ENCODE assay signal across 9 cellular contexts in genomic region chr11:113778111-113778910, GRCh38. TPM values are rescaled to one million over a fixed set of nuclear protein-coding genes. Genes with fewer than 3 reads are reported as not detected.
DNase-seq lines count a peak whose midpoint lies in the region; ATAC-seq and TF ChIP-seq lines count a peak whose summit lies in the region.
"Had no signal": no experiment of that assay in that cellular context is flagged by ENCODE, and none has a peak within 500 bp of the region (broad histone marks: within the 10 kb centered on the region; RNA-seq: fewer than 3 reads in every experiment).

No MANE protein-coding gene starts in this region.

- peak overlapping the region; percentile 50 for H3K9ac ChIP-seq in smooth muscle cell (ENCODE audit: low read depth)

- H3K4me1 ChIP-seq in smooth muscle cell (ENCODE audit: low read depth): peaks cover 4% of the 10 kb centered on the region
- H3K4me1 ChIP-seq in GM23338 (ENCODE audit: insufficient read depth): no peaks in the 10 kb centered on the region
- H3K4me1 ChIP-seq: Peyer's patch had no signal

- H3K4me3 Mint-ChIP-seq in activated T-helper 1 cell treated with anti-CD3 and anti-CD28 coated beads, Interleukin-12 subunit alpha, Interleukin-12 subunit beta, Interleukin-2, Interleukin-4 antibody, amounts not matched to agents 30 ng/mL and 10 ng/mL and 1 ng/mL, durations not matched to agents 14 hours and 24 hours and 36 hours: no peak overlapping the region
- H3K4me3 Mint-ChIP-seq in GM23338: no peak overlapping the region

- H3K27me3 ChIP-seq in smooth muscle cell (ENCODE audit: low read depth): peaks cover 6% of the 10 kb centered on the region
- no peaks in the 10 kb centered on the region for H3K27me3 ChIP-seq in GM23338 (ENCODE audit: insufficient read depth)
- H3K27me3 ChIP-seq: Peyer's patch had no signal

- no peaks in the 10 kb centered on the region for H3K9me3 ChIP-seq in smooth muscle cell (replicated peaks; ENCODE audit: low read depth)
- H3K9me3 ChIP-seq: Peyer's patch had no signal

- 42% methylated on average over 11 of the region's 11 CpGs for WGBS in smooth muscle cell (ENCODE audit: low lambda C conversion rate)

- no peaks in the 10 kb centered on the region for H3K79me2 ChIP-seq in smooth muscle cell (ENCODE audit: low read depth)
- H3K79me2 ChIP-seq in GM23338 (replicated peaks; ENCODE audit: insufficient read depth): no peaks in the 10 kb centered on the region

- H3K36me3 Mint-ChIP-seq in activated T-helper 1 cell treated with anti-CD3 and anti-CD28 coated beads, Interleukin-12 subunit alpha, Interleukin-12 subunit beta, Interleukin-2, Interleukin-4 antibody, amounts not matched to agents 30 ng/mL and 10 ng/mL and 1 ng/mL, durations not matched to agents 14 hours and 24 hours and 36 hours (ENCODE audit: low read depth): peaks cover 3% of the 10 kb centered on the region
- no peaks in the 10 kb centered on the region for H3K36me3 Mint-ChIP-seq in GM23338 (ENCODE audit: low read depth)

- peak; percentile 82 for DNase-seq in LHCN-M2 (ENCODE audit: low read depth)
- peak; percentile 41 for DNase-seq in left ventricle myocardium superior
- DNase-seq in smooth muscle cell (lab: John Stamatoyannopoulos, UW; ENCODE audit: unreplicated experiment): no peak
- DNase-seq in activated T-helper 1 cell treated with anti-CD3 and anti-CD28 coated beads, Interleukin-12 subunit alpha, Interleukin-12 subunit beta, Interleukin-2, Interleukin-4 antibody, amounts not matched to agents 30 ng/mL and 10 ng/mL and 1 ng/mL, durations not matched to agents 14 hours and 24 hours and 36 hours (ENCODE audit: low spot score): no peak
- DNase-seq in effector CD4-positive, alpha-beta T cell: no peak
- DNase-seq in GM23338 (ENCODE audit: low spot score): no peak
- DNase-seq: Peyer's patch had no signal

- H3K27ac Mint-ChIP-seq in activated T-helper 1 cell treated with anti-CD3 and anti-CD28 coated beads, Interleukin-12 subunit alpha, Interleukin-12 subunit beta, Interleukin-2, Interleukin-4 antibody, amounts not matched to agents 30 ng/mL and 10 ng/mL and 1 ng/mL, durations not matched to agents 14 hours and 24 hours and 36 hours: no peak overlapping the region
- no peak overlapping the region for H3K27ac Mint-ChIP-seq in GM23338

- H4K20me1 ChIP-seq in smooth muscle cell (ENCODE audit: low read depth) (no peaks in the 10 kb centered on the region), GM23338 (replicated peaks; ENCODE audit: insufficient read depth) (no peaks in the 10 kb centered on the region)

- ATAC-seq in left ventricle myocardium superior (peak; percentile 64), GM21723 (IDR thresholded peaks at IDR 0.05; ENCODE audit: unreplicated experiment) (no peak), GM23338 (no peak)

- no peaks in the 10 kb centered on the region for H3K9me3 Mint-ChIP-seq in activated T-helper 1 cell treated with anti-CD3 and anti-CD28 coated beads, Interleukin-12 subunit alpha, Interleukin-12 subunit beta, Interleukin-2, Interleukin-4 antibody, amounts not matched to agents 30 ng/mL and 10 ng/mL and 1 ng/mL, durations not matched to agents 14 hours and 24 hours and 36 hours
- H3K9me3 Mint-ChIP-seq in GM23338: no peaks in the 10 kb centered on the region

- H3K36me3 ChIP-seq in smooth muscle cell (ENCODE audit: low read depth) (no peaks in the 10 kb centered on the region), GM23338 (ENCODE audit: insufficient read depth) (no peaks in the 10 kb centered on the region)
- H3K36me3 ChIP-seq: Peyer's patch had no signal

- peak overlapping the region; percentile 91 for H3K27ac ChIP-seq in angular gyrus (ENCODE audit: low read depth, low read length)
- peak overlapping the region; percentile 72 for H3K27ac ChIP-seq in smooth muscle cell (ENCODE audit: low read depth)
- H3K27ac ChIP-seq in GM23338 (ENCODE audit: low read depth): no peak overlapping the region
- H3K27ac ChIP-seq: Peyer's patch had no signal

- intact Hi-C loops in left ventricle myocardium superior (cut with micrococcal nuclease): no loop called here
- intact Hi-C loops in activated T-helper 1 cell treated with anti-CD3 and anti-CD28 coated beads, Interleukin-12 subunit alpha, Interleukin-12 subunit beta, Interleukin-2, Interleukin-4 antibody, amounts not matched to agents 30 ng/mL and 10 ng/mL and 1 ng/mL, durations not matched to agents 14 hours and 24 hours and 36 hours (cut with micrococcal nuclease): no loop called here

- peak overlapping the region; percentile 56 for H3K4me2 ChIP-seq in smooth muscle cell
- no peak overlapping the region for H3K4me2 ChIP-seq in GM23338

- peaks cover 5% of the 10 kb centered on the region for H3K4me1 Mint-ChIP-seq in activated T-helper 1 cell treated with anti-CD3 and anti-CD28 coated beads, Interleukin-12 subunit alpha, Interleukin-12 subunit beta, Interleukin-2, Interleukin-4 antibody, amounts not matched to agents 30 ng/mL and 10 ng/mL and 1 ng/mL, durations not matched to agents 14 hours and 24 hours and 36 hours (ENCODE audit: low read depth)
- no peaks in the 10 kb centered on the region for H3K4me1 Mint-ChIP-seq in GM23338

- H3K9me2 ChIP-seq in GM23338 (ENCODE audit: insufficient read depth): no peaks in the 10 kb centered on the region

- TF ChIP-seq CTCF in smooth muscle cell (IDR thresholded peaks at IDR 0.05; ENCODE audit: borderline replicate concordance, insufficient read depth, poor library complexity, severe bottlenecking): no peak
- TF ChIP-seq CTCF in GM23338 (conservative IDR thresholded peaks at IDR 0.05; ENCODE audit: low read depth in 2 of 2): no peak

- peaks cover 20% of the 10 kb centered on the region for H3K27me3 Mint-ChIP-seq in activated T-helper 1 cell treated with anti-CD3 and anti-CD28 coated beads, Interleukin-12 subunit alpha, Interleukin-12 subunit beta, Interleukin-2, Interleukin-4 antibody, amounts not matched to agents 30 ng/mL and 10 ng/mL and 1 ng/mL, durations not matched to agents 14 hours and 24 hours and 36 hours (ENCODE audit: insufficient read depth)
- no peaks in the 10 kb centered on the region for H3K27me3 Mint-ChIP-seq in GM23338 (ENCODE audit: insufficient read depth, low read depth, poor library complexity)

- H3F3A ChIP-seq in smooth muscle cell (ENCODE audit: low read depth): no peaks in the 10 kb centered on the region
- H3F3A ChIP-seq in GM23338 (replicated peaks; ENCODE audit: low read depth): no peaks in the 10 kb centered on the region

- H2AFZ ChIP-seq in smooth muscle cell (ENCODE audit: low read depth) (no peak overlapping the region), GM23338 (no peak overlapping the region)

- H3K4me3 ChIP-seq in smooth muscle cell: no peak overlapping the region
- H3K4me3 ChIP-seq in GM23338: no peak overlapping the region
- H3K4me3 ChIP-seq: Peyer's patch had no signal

TF ChIP-seq in GM23338, 12 proteins besides CTCF, POLR2A, EP300 and RAD21 (continues in another document):
- TF ChIP-seq EZH2 (IDR thresholded peaks at IDR 0.05; ENCODE audit: low read depth, unreplicated experiment) (no peak), ZNF331 (CRISPR knock-in tag; IDR thresholded peaks at IDR 0.05; ENCODE audit: low read depth) (no peak), CREB1 (CRISPR knock-in tag; IDR thresholded peaks at IDR 0.05; ENCODE audit: low read depth) (no peak), POLR2AphosphoS5 (IDR thresholded peaks at IDR 0.05; ENCODE audit: low read depth) (no peak)

RNA-seq across cellular contexts. Expression of gene CLDN25, which starts 1.3 kb away (rescaled TPM):
- not detected in 2 replicates for total RNA-seq in LHCN-M2 (2014; rRNA removed)
- polyA plus RNA-seq in LHCN-M2 (2012): not detected
- not detected for total RNA-seq in left ventricle myocardium superior
- not detected in 2 replicates for total RNA-seq in smooth muscle cell
- polyA plus RNA-seq in smooth muscle cell: not detected in 2 replicates
- not detected in 2 replicates for total RNA-seq in activated T-helper 1 cell treated with anti-CD3 and anti-CD28 coated beads, Interleukin-12 subunit alpha, Interleukin-12 subunit beta, Interleukin-2, Interleukin-4 antibody, amounts not matched to agents 30 ng/mL and 10 ng/mL and 1 ng/mL, durations not matched to agents 14 hours and 24 hours and 36 hours
- total RNA-seq in GM23338 (2014; rRNA removed; shearing (Covaris generic)): not detected in 2 replicates
- not detected in 2 replicates for polyA plus RNA-seq in GM23338 (2016; fragmentation: Nextera tagmentation; extraction: Ambion mirVana)
- total RNA-seq: Peyer's patch had no signal

RNA-seq across cellular contexts. Expression of gene ZW10, which starts 4.8 kb away (rescaled TPM):
- total RNA-seq in LHCN-M2 (2014; rRNA removed) (27.3 and 31.3 TPM in 2 replicates), left ventricle myocardium superior (10.7 TPM), smooth muscle cell (20.7 and 23.0 TPM in 2 replicates)
- polyA plus RNA-seq in LHCN-M2 (2012): 10.4 TPM
- polyA plus RNA-seq in smooth muscle cell (15.4 and 15.6 TPM in 2 replicates), GM23338 (2016; fragmentation: Nextera tagmentation; extraction: Ambion mirVana) (8.9 and 12.3 TPM in 2 replicates)
- total RNA-seq in activated T-helper 1 cell treated with anti-CD3 and anti-CD28 coated beads, Interleukin-12 subunit alpha, Interleukin-12 subunit beta, Interleukin-2, Interleukin-4 antibody, amounts not matched to agents 30 ng/mL and 10 ng/mL and 1 ng/mL, durations not matched to agents 14 hours and 24 hours and 36 hours: 20.5 and 22.6 TPM in 2 replicates
- 24.5 and 30.5 TPM in 2 replicates for total RNA-seq in GM23338 (2014; rRNA removed; shearing (Covaris generic))

Comparison
In these comparisons a context has a peak if more than half of its experiments do, and no peak if none do; other contexts are left out.
1. DNase-seq: peak in LHCN-M2 (single experiment) and left ventricle myocardium superior (single experiment); none in smooth muscle cell (single experiment), activated T-helper 1 cell treated with anti-CD3 and anti-CD28 coated beads, Interleukin-12 subunit alpha, Interleukin-12 subunit beta, Interleukin-2, Interleukin-4 antibody, amounts not matched to agents 30 ng/mL and 10 ng/mL and 1 ng/mL, durations not matched to agents 14 hours and 24 hours and 36 hours (single experiment), effector CD4-positive, alpha-beta T cell (single experiment) and GM23338 (single experiment).